Comparison of ENCODE assay signal across 8 cellular contexts in the genomic region with DNA sequence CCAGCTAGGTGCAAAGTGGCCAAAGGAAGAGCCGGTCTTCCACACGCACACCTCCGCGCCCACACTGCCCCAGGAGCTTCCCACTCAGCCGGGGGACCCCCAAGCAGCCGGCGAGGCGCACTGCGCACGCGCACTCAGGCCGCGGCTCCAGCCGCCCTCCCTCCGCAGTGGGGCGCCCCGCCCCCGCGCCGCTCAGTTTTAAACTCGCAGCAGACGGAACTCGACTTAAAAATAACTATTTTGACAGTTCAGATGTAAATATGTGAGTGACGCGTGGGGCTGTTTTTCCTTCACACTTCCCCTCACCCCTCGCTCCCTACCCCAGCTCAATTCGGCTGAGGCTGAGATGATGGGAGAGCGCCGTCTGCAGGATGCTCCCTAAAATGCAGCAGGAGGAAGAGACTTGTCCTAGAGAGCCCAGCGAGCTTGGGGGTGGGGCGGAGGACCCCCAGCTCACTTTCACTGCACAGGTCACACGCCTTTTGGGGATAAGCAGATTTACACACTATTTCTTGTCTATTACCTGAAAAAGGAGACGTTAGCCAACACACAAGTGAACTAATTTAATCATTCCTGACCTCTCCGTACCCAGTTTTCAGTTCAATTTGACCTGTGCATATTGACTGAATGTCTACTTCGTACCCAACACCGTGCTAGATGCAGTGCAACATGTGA. TPM values are rescaled to one million over a fixed set of nuclear protein-coding genes. Genes with fewer than 3 reads are reported as not detected.
DNase-seq lines count a peak whose midpoint lies in the region; ATAC-seq lines count a peak whose summit lies in the region.

No MANE protein-coding gene starts in this region.

- peaks cover 10% of the 10 kb centered on the region for H3K4me1 Mint-ChIP-seq in activated CD4-positive, alpha-beta memory T cell treated with anti-CD3 and anti-CD28 coated beads for 36 hours (ENCODE audit: low read depth)

- peak; percentile 26 for DNase-seq in D341Med (ENCODE audit: low spot score)
- DNase-seq in LoVo (ENCODE audit: low spot score), result peak; percentile 43
- peak; percentile 73 for DNase-seq in activated CD4-positive, alpha-beta memory T cell treated with anti-CD3 and anti-CD28 coated beads for 36 hours
- peak; percentile 83 for DNase-seq in ecto neural progenitor cell (ENCODE audit: low spot score)
- peak; percentile 33 to 53 for DNase-seq in lung microvascular endothelial cell (ENCODE audit: low read depth in 2 of 2)
- DNase-seq in stimulated activated CD8-positive, alpha-beta memory T cell treated with anti-CD3 and anti-CD28 coated beads, Interleukin-12 subunit alpha, Interleukin-12 subunit beta, amount 100 ng/mL, for 4 hours (ENCODE audit: low read depth), result peak; percentile 30
- no peak for DNase-seq in epidermal melanocyte (ENCODE audit: insufficient read length, low spot score)

- peak overlapping the region; percentile 76 for H3K4me3 Mint-ChIP-seq in activated CD4-positive, alpha-beta memory T cell treated with anti-CD3 and anti-CD28 coated beads for 36 hours

- POLR2A ChIA-PET in activated CD4-positive, alpha-beta memory T cell treated with anti-CD3 and anti-CD28 coated beads for 36 hours (lab: Charles Lee), result interaction anchor here (1.2 kb wide), 1 partner anchor 10 kb away, joined by 5 read pairs; no protein-coding TSS in a partner anchor

- no peak for ATAC-seq in HG03571 (IDR thresholded peaks at IDR 0.05; ENCODE audit: unreplicated experiment)

- peaks cover 14% of the 10 kb centered on the region for H3K27me3 Mint-ChIP-seq in activated CD4-positive, alpha-beta memory T cell treated with anti-CD3 and anti-CD28 coated beads for 36 hours

- intact Hi-C loops in activated CD4-positive, alpha-beta memory T cell treated with anti-CD3 and anti-CD28 coated beads for 36 hours (cut with micrococcal nuclease), result loop anchor here (2.0 kb wide), 1 partner anchor 76 kb away; no protein-coding TSS in a partner anchor

- H3K36me3 Mint-ChIP-seq in activated CD4-positive, alpha-beta memory T cell treated with anti-CD3 and anti-CD28 coated beads for 36 hours, result no peaks in the 10 kb centered on the region

- H3K9me3 Mint-ChIP-seq in activated CD4-positive, alpha-beta memory T cell treated with anti-CD3 and anti-CD28 coated beads for 36 hours, result no peaks in the 10 kb centered on the region

- no peak overlapping the region for H3K27ac Mint-ChIP-seq in activated CD4-positive, alpha-beta memory T cell treated with anti-CD3 and anti-CD28 coated beads for 36 hours

- CTCF ChIA-PET in activated CD4-positive, alpha-beta memory T cell treated with anti-CD3 and anti-CD28 coated beads for 36 hours (lab: Charles Lee), result interaction anchor here (0.5 to 6.5 kb wide), 30 partner anchors 9 to 589 kb away, joined by 3 to 50 read pairs (median 6); a partner anchor contains a TSS

RNA-seq across cellular contexts. Expression of a gene that starts 8.9 kb away (rescaled TPM):
- 1 to 10 TPM; 2.2 to 2.5 TPM for total RNA-seq in activated CD4-positive, alpha-beta memory T cell treated with anti-CD3 and anti-CD28 coated beads for 36 hours
- total RNA-seq in lung microvascular endothelial cell, result not detected in 2 replicates

RNA-seq across cellular contexts. Expression of a gene that starts 25.1 kb away (rescaled TPM):
- total RNA-seq in activated CD4-positive, alpha-beta memory T cell treated with anti-CD3 and anti-CD28 coated beads for 36 hours, result 1 to 10 TPM in 1 of 2 experiments, under 1 TPM in 1; 0.90 to 1.2 TPM
- not detected in 2 replicates for total RNA-seq in lung microvascular endothelial cell
